Comparison of ENCODE assay signal across 8 cellular contexts in the genomic region with DNA sequence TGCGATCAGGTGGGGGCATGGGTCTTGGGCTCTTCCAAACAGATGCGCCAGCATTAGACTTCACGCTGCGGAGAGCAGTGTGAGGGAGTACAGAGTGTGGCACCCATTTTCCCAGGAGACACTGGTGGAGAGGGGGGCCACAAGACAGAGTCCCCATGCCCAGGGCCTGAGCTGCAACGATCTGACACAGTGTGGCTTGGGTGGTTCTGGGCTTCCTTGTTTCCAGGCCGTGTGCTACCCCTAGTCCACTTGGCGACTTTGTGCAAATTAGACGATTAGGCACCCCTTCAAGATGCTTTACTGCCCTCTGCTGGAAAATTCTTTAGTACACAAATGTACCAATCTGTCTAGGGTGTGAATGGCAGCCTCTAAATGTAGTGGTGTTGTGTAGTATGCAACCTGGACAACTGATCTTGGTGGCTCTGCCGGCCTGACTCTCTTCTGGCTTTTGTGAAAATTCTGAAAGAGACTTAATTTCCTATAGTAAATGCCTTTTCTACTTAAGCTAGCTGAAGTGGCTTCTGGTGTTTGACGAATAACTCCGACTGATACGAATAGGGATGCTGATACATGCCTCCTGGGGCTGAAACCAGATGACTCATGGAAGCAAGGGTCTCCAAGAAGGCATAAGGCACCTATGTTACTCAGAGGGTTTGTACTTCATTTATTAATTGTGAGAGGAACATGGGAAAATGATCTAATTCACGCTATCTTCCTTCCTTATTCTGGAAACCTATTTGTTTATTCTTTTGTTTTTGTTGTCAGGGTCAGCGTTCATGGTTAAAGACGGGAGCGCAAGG.
DNase-seq lines count a peak whose midpoint lies in the region; ATAC-seq and TF ChIP-seq lines count a peak whose summit lies in the region.

No MANE protein-coding gene starts in this region.

- TF ChIP-seq CTCF in AG04450 (IDR thresholded peaks at IDR 0.05; ENCODE audit: low read depth, low read length) = peak; percentile 60
- TF ChIP-seq CTCF in GM12873 (IDR thresholded peaks at IDR 0.05; ENCODE audit: insufficient read depth, low read depth, low read length, missing control alignments) = peak; percentile 62
- TF ChIP-seq CTCF in endothelial cell (IDR thresholded peaks at IDR 0.05; ENCODE audit: unreplicated experiment) = no peak

- H3K4me1 Mint-ChIP-seq in endothelial cell (ENCODE audit: unreplicated experiment) = peaks cover 20% of the 10 kb centered on the region

- no peak overlapping the region for H3K27ac ChIP-seq in AG04450 (ENCODE audit: low read depth, low read length)
- no peak overlapping the region for H3K27ac ChIP-seq in SJCRH30

- H3K4me3 Mint-ChIP-seq in endothelial cell (ENCODE audit: unreplicated experiment) = no peak overlapping the region

- H3K9me3 ChIP-seq in AG04450 (ENCODE audit: control insufficient read depth, insufficient read depth, low read length) (no peaks in the 10 kb centered on the region), SJCRH30 (replicated peaks) (no peaks in the 10 kb centered on the region)

- H3K4me1 ChIP-seq in SJCRH30 = no peaks in the 10 kb centered on the region

- DNase-seq in AG04450 (ENCODE audit: low read depth, low spot score) (no peak), NCI-H128 (lab: John Stamatoyannopoulos, UW; ENCODE audit: unreplicated experiment) (peak; percentile 69), SJCRH30 (peak; percentile 16 to 74), endothelial cell (ENCODE audit: low spot score) (peak; percentile 53), mesenteric fat pad (ENCODE audit: low spot score) (peak; percentile 81), OCI-M2 (lab: John Stamatoyannopoulos, UW; ENCODE audit: unreplicated experiment) (no peak)

- CTCF ChIA-PET in AG04450 (lab: Charles Lee) = interaction anchor here (0.6 to 1.7 kb wide), 5 partner anchors 92 to 274 kb away, joined by 3 to 10 read pairs (median 3); no protein-coding TSS in a partner anchor

- no peak overlapping the region for H3K27ac Mint-ChIP-seq in endothelial cell (ENCODE audit: unreplicated experiment)

- ATAC-seq in HG03378 (IDR thresholded peaks at IDR 0.05; ENCODE audit: unreplicated experiment) = no peak

- H3K4me3 ChIP-seq in AG04450 (ENCODE audit: low read depth, low read length) (no peak overlapping the region), SJCRH30 (no peak overlapping the region)

- peaks cover 8% of the 10 kb centered on the region for H3K27me3 ChIP-seq in AG04450 (ENCODE audit: control insufficient read depth, insufficient read depth, low read length)
- H3K27me3 ChIP-seq in SJCRH30 = no peaks in the 10 kb centered on the region

- no peaks in the 10 kb centered on the region for H3K36me3 Mint-ChIP-seq in endothelial cell (ENCODE audit: low read depth, unreplicated experiment)

- no peaks in the 10 kb centered on the region for H3K9me3 Mint-ChIP-seq in endothelial cell (ENCODE audit: unreplicated experiment)

- POLR2A ChIA-PET in AG04450 (lab: Yijun Ruan, JAX) = no interaction called here

- peaks cover 4% of the 10 kb centered on the region for H3K27me3 Mint-ChIP-seq in endothelial cell (ENCODE audit: unreplicated experiment)

- H3K36me3 ChIP-seq in SJCRH30 = no peaks in the 10 kb centered on the region

Comparison
In these comparisons a context has a peak if more than half of its experiments do, and no peak if none do; other contexts are left out.
1. DNase-seq: peak in NCI-H128 (single experiment), SJCRH30 (2 of 2), endothelial cell (single experiment) and mesenteric fat pad (single experiment); none in AG04450 (single experiment) and OCI-M2 (single experiment).